17 cellular contexts compared by ENCODE assay signal in the genomic region with DNA sequence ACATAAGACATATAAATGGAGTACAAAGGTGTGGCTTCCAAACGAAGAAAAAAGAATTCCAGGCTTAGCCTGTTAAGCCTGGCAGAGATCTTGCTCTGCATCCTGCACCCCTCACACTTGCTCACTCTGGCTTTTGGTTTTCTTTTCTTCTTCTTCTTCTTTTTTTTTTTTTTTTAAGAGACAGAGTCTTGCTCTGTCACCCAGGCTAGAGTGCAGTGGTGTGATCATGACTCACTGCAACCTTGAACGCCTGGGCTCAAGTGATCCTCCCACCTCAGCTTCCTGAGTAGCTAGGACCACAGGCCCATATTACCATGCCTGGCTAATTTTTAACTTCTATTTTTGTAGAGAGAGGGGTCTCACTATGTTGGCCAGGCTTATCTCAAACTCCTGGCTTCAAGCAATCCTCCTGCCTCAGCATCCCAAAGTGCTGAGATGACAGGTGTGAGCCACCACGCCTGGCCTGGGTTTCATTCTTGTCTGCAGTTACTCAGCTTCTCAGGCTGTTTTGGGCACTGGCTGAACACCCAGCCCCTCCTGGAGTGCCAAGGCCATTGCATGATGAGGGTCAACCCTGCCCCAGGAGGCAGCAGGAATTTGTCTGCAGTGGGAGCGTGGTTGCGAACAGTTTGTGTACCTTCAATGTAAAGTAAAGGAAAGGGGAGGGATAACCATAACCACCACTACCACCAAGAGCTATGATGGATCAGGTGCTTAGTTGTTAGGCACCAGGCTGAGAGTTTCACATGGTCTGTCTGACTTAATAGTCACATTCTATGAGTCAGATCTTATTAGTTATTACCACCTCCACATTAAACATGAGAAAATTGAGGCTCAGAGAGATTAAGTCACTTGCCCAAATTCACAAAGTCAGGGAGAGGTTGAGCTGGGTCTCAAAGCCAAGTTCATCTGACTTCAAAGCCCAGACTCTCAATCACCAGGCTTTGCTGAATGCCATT.
DNase-seq lines count a peak whose midpoint lies in the region; ATAC-seq and TF ChIP-seq lines count a peak whose summit lies in the region.
"Had no signal": no experiment of that assay in that cellular context is flagged by ENCODE, and none has a peak within 500 bp of the region (broad histone marks: within the 10 kb centered on the region; RNA-seq: fewer than 3 reads in every experiment).

No MANE protein-coding gene starts in this region.

- H3K27me3 Mint-ChIP-seq in T-helper 1 cell treated with Interleukin-12 subunit alpha and Interleukin-12 subunit beta and Interleukin-4 antibody, amounts not matched to agents 30 μg/mL and 1 μg/mL, for 36 hours (ENCODE audit: low read depth) = no peaks in the 10 kb centered on the region
- H3K27me3 Mint-ChIP-seq in activated T-cell treated with anti-CD3 and anti-CD28 coated beads, Interleukin-2, amount 50 U/mL, for 72 hours (ENCODE audit: low read depth) = peaks cover 1% of the 10 kb centered on the region

- H3K9me3 ChIP-seq in Loucy (ENCODE audit: insufficient read depth, low read depth, low read length) = no peaks in the 10 kb centered on the region
- H3K9me3 ChIP-seq: psoas muscle, SK-N-SH had no signal

- no peaks in the 10 kb centered on the region for H3K36me3 ChIP-seq in Loucy (ENCODE audit: insufficient read depth, low read length)

- no peaks in the 10 kb centered on the region for H3F3A ChIP-seq in Loucy (ENCODE audit: low read depth)

- peak; percentile 39 to 55 for ATAC-seq in activated T-cell treated with anti-CD3 and anti-CD28 coated beads, Interleukin-2, amount 50 U/mL, for 72 hours (replicated peaks in 1 of 2)
- no peak for ATAC-seq in HG03039 (IDR thresholded peaks at IDR 0.05; ENCODE audit: unreplicated experiment)
- ATAC-seq: psoas muscle had no signal

- peak overlapping the region; percentile 56 for H3K4me2 ChIP-seq in Loucy (ENCODE audit: low read depth, low read length, poor library complexity, severe bottlenecking)
- H3K4me2 ChIP-seq: SK-N-SH had no signal

- H3K36me3 Mint-ChIP-seq in T-helper 1 cell treated with Interleukin-12 subunit alpha and Interleukin-12 subunit beta and Interleukin-4 antibody, amounts not matched to agents 30 μg/mL and 1 μg/mL, for 36 hours (ENCODE audit: low read depth) = no peaks in the 10 kb centered on the region
- H3K36me3 Mint-ChIP-seq in activated T-cell treated with anti-CD3 and anti-CD28 coated beads, Interleukin-2, amount 50 U/mL, for 72 hours (ENCODE audit: insufficient read depth in 2 of 2) = no peaks in the 10 kb centered on the region
- H3K36me3 Mint-ChIP-seq: memory B cell had no signal

- no peaks in the 10 kb centered on the region for H3K27me3 ChIP-seq in Loucy (ENCODE audit: insufficient read depth, low read length, poor library complexity, severe bottlenecking)

- DNase-seq in T-helper 1 cell (no peak), kidney tubule cell (ENCODE audit: low spot score) (peak; percentile 55), NCI-H82 (lab: John Stamatoyannopoulos, UW) (no peak), NCI-H2029 treated with DMSO at 0.1 percent for 48 hours (lab: John Stamatoyannopoulos, UW) (no peak)
- peak in 1 of 2 donors; percentile 40 for DNase-seq in activated T-cell treated with anti-CD3 and anti-CD28 coated beads, Interleukin-2, amount 50 U/mL, for 72 hours
- DNase-seq: aorta, DMS53, NCI-H1930, NCI-H510A treated with DMSO at 0.1 percent for 48 hours, nephron progenitor cell, psoas muscle, SK-N-SH had no signal

- H3K4me1 ChIP-seq in Loucy (ENCODE audit: insufficient read depth, low read length, poor library complexity, severe bottlenecking) = peaks cover 54% of the 10 kb centered on the region
- H3K4me1 ChIP-seq: psoas muscle had no signal

- H3K27ac Mint-ChIP-seq in T-helper 1 cell treated with Interleukin-12 subunit alpha and Interleukin-12 subunit beta and Interleukin-4 antibody, amounts not matched to agents 30 μg/mL and 1 μg/mL, for 36 hours = peak overlapping the region; percentile 26
- no peak overlapping the region for H3K27ac Mint-ChIP-seq in activated T-cell treated with anti-CD3 and anti-CD28 coated beads, Interleukin-2, amount 50 U/mL, for 72 hours
- H3K27ac Mint-ChIP-seq: memory B cell, nephron progenitor cell had no signal

- peak overlapping the region; percentile 40; the same call in 1 of the 2 replicates for H2AFZ ChIP-seq in Loucy (ENCODE audit: low read length)

- H4K20me1 ChIP-seq in Loucy (ENCODE audit: insufficient read depth, low read length, poor library complexity, severe bottlenecking) = no peaks in the 10 kb centered on the region

- H3K79me2 ChIP-seq in Loucy (ENCODE audit: insufficient read depth, low read length) = no peaks in the 10 kb centered on the region

- H3K4me3 ChIP-seq in Loucy (ENCODE audit: low read length, poor library complexity, severe bottlenecking) = no peak overlapping the region
- H3K4me3 ChIP-seq: coronary artery, psoas muscle had no signal

- no peak overlapping the region for H3K4me3 Mint-ChIP-seq in T-helper 1 cell treated with Interleukin-12 subunit alpha and Interleukin-12 subunit beta and Interleukin-4 antibody, amounts not matched to agents 30 μg/mL and 1 μg/mL, for 36 hours
- peak overlapping the region in 1 of 2 donors; percentile 21 for H3K4me3 Mint-ChIP-seq in activated T-cell treated with anti-CD3 and anti-CD28 coated beads, Interleukin-2, amount 50 U/mL, for 72 hours
- H3K4me3 Mint-ChIP-seq: memory B cell, nephron progenitor cell had no signal

- H3K9me3 Mint-ChIP-seq in T-helper 1 cell treated with Interleukin-12 subunit alpha and Interleukin-12 subunit beta and Interleukin-4 antibody, amounts not matched to agents 30 μg/mL and 1 μg/mL, for 36 hours = no peaks in the 10 kb centered on the region
- H3K9me3 Mint-ChIP-seq in activated T-cell treated with anti-CD3 and anti-CD28 coated beads, Interleukin-2, amount 50 U/mL, for 72 hours = no peaks in the 10 kb centered on the region
- H3K9me3 Mint-ChIP-seq: memory B cell, nephron progenitor cell had no signal

- H3K4me1 Mint-ChIP-seq in T-helper 1 cell treated with Interleukin-12 subunit alpha and Interleukin-12 subunit beta and Interleukin-4 antibody, amounts not matched to agents 30 μg/mL and 1 μg/mL, for 36 hours (ENCODE audit: low read depth) = peaks cover 25% of the 10 kb centered on the region
- H3K4me1 Mint-ChIP-seq in activated T-cell treated with anti-CD3 and anti-CD28 coated beads, Interleukin-2, amount 50 U/mL, for 72 hours (ENCODE audit: low read depth) = peaks cover 83% of the 10 kb centered on the region
- H3K4me1 Mint-ChIP-seq: memory B cell had no signal

- H3K9me2 ChIP-seq in Loucy (replicated peaks; ENCODE audit: low read depth, low read length) = no peaks in the 10 kb centered on the region
- H3K9me2 ChIP-seq: SK-N-SH had no signal

- TF ChIP-seq CTCF in Loucy (conservative IDR thresholded peaks at IDR 0.05; ENCODE audit: low read length) = no peak

- H3K9ac ChIP-seq in Loucy (ENCODE audit: low read depth, low read length, poor library complexity, severe bottlenecking) = peak overlapping the region; percentile 62
- H3K9ac ChIP-seq: SK-N-SH had no signal
